ENCODE assay signal across 1 cellular context in genomic region chrX:40854242-40854641, GRCh38.
TF ChIP-seq lines count a peak whose summit lies in the region.

No MANE protein-coding gene starts in this region.

TF ChIP-seq in GM12878, 131 proteins besides CTCF, POLR2A, EP300 and RAD21 (continued from another document):
- TF ChIP-seq ZNF592 (IDR thresholded peaks at IDR 0.05) (no peak), FOXM1 (IDR thresholded peaks at IDR 0.05; ENCODE audit: low read depth, low read length) (no peak), CHD4 (IDR thresholded peaks at IDR 0.05) (no peak)
